8 cellular contexts compared by ENCODE assay signal in the genomic region with DNA sequence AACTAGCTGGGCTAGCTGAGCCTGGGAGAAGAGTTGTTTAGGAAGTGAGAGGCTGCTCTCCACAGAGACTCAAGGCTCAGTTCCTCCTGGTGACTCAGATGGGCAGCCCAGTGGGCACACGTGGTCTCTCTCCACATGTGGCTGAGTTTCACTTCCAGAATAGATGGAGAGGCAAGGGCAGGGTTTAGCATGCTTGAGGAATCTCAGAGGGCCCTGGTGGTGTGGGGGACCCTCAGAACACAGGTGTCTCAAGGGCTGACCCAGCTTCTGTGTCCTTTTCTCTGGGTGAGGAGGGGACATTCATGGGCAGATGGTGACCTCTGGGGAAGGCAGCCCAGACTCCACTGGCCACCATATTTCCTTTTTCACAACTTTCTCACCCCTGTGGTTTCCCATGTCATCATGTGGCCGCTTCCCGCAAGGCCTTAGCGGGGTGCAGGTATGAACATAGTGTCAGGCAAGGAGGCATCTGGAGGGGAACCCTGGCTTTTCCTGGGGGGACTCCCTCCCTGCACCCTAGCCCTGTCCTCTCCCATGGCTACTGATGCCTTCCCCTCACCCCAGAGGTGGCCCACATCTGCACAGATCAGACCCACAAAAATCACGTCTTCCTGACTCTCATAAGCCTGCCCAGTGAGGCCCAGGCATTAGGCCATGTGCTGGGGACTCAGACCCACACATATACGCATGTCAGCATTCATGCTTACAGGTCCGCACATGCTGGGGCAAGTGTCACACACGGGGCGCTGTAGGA. TPM values are rescaled to one million over a fixed set of nuclear protein-coding genes. Genes with fewer than 3 reads are reported as not detected.
DNase-seq lines count a peak whose midpoint lies in the region; ATAC-seq lines count a peak whose summit lies in the region.

No MANE protein-coding gene starts in this region.

- POLR2A ChIA-PET in CD8-positive, alpha-beta memory T cell (lab: Charles Lee), result no interaction called here

- 52 to 64% methylated on average over 9 of the region's 9 CpGs for WGBS in esophagus, 2 donors

- H3K27ac Mint-ChIP-seq in CD8-positive, alpha-beta memory T cell, result peak overlapping the region in 3 of 8 donors; percentile 38 to 73 (median 70)

- H3K4me3 Mint-ChIP-seq in CD8-positive, alpha-beta memory T cell, result peak overlapping the region in 1 of 7 donors; percentile 55

- CTCF ChIA-PET in CD8-positive, alpha-beta memory T cell (lab: Charles Lee), result interaction anchor here (2.0 kb wide), 1 partner anchor 138 kb away, joined by 8 read pairs; no protein-coding TSS in a partner anchor

- H3K9me3 Mint-ChIP-seq in CD8-positive, alpha-beta memory T cell, result no peaks in the 10 kb centered on the region

- H3K4me3 ChIP-seq in esophagus (ENCODE audit: low read depth in 1 of 2, low read length in 2 of 2), result no peak overlapping the region
- no peak overlapping the region for H3K4me3 ChIP-seq in CD8-positive, alpha-beta memory T cell (ENCODE audit: low read length)

- H3K36me3 Mint-ChIP-seq in CD8-positive, alpha-beta memory T cell, result peaks cover 0 to 10% (median 0%) of the 10 kb centered on the region in 3 donors

- no peaks in the 10 kb centered on the region for H3K27me3 ChIP-seq in esophagus (ENCODE audit: control insufficient read depth in 1 of 2, insufficient read depth in 2 of 2, low read length in 2 of 2)
- H3K27me3 ChIP-seq in CD8-positive, alpha-beta memory T cell (ENCODE audit: insufficient read depth, low read length, poor library complexity, severe bottlenecking), result no peaks in the 10 kb centered on the region

- H3K27ac ChIP-seq in esophagus (ENCODE audit: low read depth in 2 of 2, low read length in 1 of 2), result peak overlapping the region; percentile 75 to 86
- no peak overlapping the region for H3K27ac ChIP-seq in CD8-positive, alpha-beta memory T cell (ENCODE audit: low read depth, low read length)

- DNase-seq in GF-D8 (lab: John Stamatoyannopoulos, UW), result peak; percentile 76
- peak; percentile 44 for DNase-seq in M059J (ENCODE audit: low read depth)
- DNase-seq in CD8-positive, alpha-beta memory T cell, result no peak
- no peak for DNase-seq in NCI-H526 (lab: John Stamatoyannopoulos, UW)
- DNase-seq in HuH-7.5 (ENCODE audit: low spot score), result no peak
- no peak for DNase-seq in mesenteric fat pad (ENCODE audit: low spot score)

- H3K36me3 ChIP-seq in esophagus (ENCODE audit: control insufficient read depth in 2 of 2, insufficient read depth in 2 of 2, low read length in 1 of 2), result peaks cover 16 to 40% of the 10 kb centered on the region in 2 donors
- no peaks in the 10 kb centered on the region for H3K36me3 ChIP-seq in CD8-positive, alpha-beta memory T cell (ENCODE audit: insufficient read depth, low read length)

- peak; percentile 41 for ATAC-seq in GM21529 (IDR thresholded peaks at IDR 0.05; ENCODE audit: unreplicated experiment)

- peaks cover 0 to 35% of the 10 kb centered on the region in 2 donors for H3K4me1 ChIP-seq in esophagus (ENCODE audit: control insufficient read depth in 2 of 2, insufficient read depth in 2 of 2, low read length in 1 of 2)
- H3K4me1 ChIP-seq in CD8-positive, alpha-beta memory T cell (ENCODE audit: insufficient read depth, low read length), result peaks cover 14% of the 10 kb centered on the region

- H3K27me3 Mint-ChIP-seq in CD8-positive, alpha-beta memory T cell, result peaks cover 5% of the 10 kb centered on the region in 2 donors

- no peaks in the 10 kb centered on the region for H3K9me3 ChIP-seq in esophagus (ENCODE audit: control insufficient read depth in 2 of 2, insufficient read depth in 1 of 2, low read depth in 1 of 2, low read length in 1 of 2)
- no peaks in the 10 kb centered on the region for H3K9me3 ChIP-seq in CD8-positive, alpha-beta memory T cell (ENCODE audit: low read length)

- H3K4me1 Mint-ChIP-seq in CD8-positive, alpha-beta memory T cell, result peaks cover 23 to 38% (median 25%) of the 10 kb centered on the region in 3 donors

RNA-seq across cellular contexts. Expression of gene GRN, which starts 3.3 kb away (rescaled TPM):
- 284 and 317 TPM in 2 replicates for total RNA-seq in M059J (2014; rRNA removed; shearing (Covaris generic))
- 100 to 1,000 TPM; 211 to 370 TPM for polyA plus RNA-seq in esophagus
- total RNA-seq in CD8-positive, alpha-beta memory T cell, result 10 to 100 TPM; 48.7 to 50.3 TPM
- polyA plus RNA-seq in CD8-positive, alpha-beta memory T cell, result 56.4 TPM
- 278 TPM for total RNA-seq in mesenteric fat pad

RNA-seq across cellular contexts. Expression of gene FAM171A2, which starts 15.2 kb away (rescaled TPM):
- 1.4 and 5.2 TPM in 2 replicates for total RNA-seq in M059J (2014; rRNA removed; shearing (Covaris generic))
- 1 to 10 TPM; 1.2 to 2.2 TPM for polyA plus RNA-seq in esophagus
- total RNA-seq in CD8-positive, alpha-beta memory T cell, result under 1 TPM; 0.33 to 0.35 TPM
- polyA plus RNA-seq in CD8-positive, alpha-beta memory T cell, result 0.28 TPM
- total RNA-seq in mesenteric fat pad, result 3.0 TPM

RNA-seq across cellular contexts. Expression of gene SLC25A39, which starts 23.8 kb away (rescaled TPM):
- 111 and 138 TPM in 2 replicates for total RNA-seq in M059J (2014; rRNA removed; shearing (Covaris generic))
- polyA plus RNA-seq in esophagus, result 100 to 1,000 TPM; 132 to 138 TPM
- total RNA-seq in CD8-positive, alpha-beta memory T cell, result 100 to 1,000 TPM; 159 to 174 TPM
- 133 TPM for polyA plus RNA-seq in CD8-positive, alpha-beta memory T cell
- 60.0 TPM for total RNA-seq in mesenteric fat pad

RNA-seq across cellular contexts. Expression of gene RUNDC3A, which starts 40.0 kb away (rescaled TPM):
- 0.12 TPM in 1 of 2 replicates, not detected in the other for total RNA-seq in M059J (2014; rRNA removed; shearing (Covaris generic))
- polyA plus RNA-seq in esophagus, result under 1 TPM; 0.77 to 0.88 TPM
- total RNA-seq in CD8-positive, alpha-beta memory T cell, result not detected
- polyA plus RNA-seq in CD8-positive, alpha-beta memory T cell, result not detected
- 0.13 TPM for total RNA-seq in mesenteric fat pad

RNA-seq across cellular contexts. Expression of gene ITGA2B, which starts 41.0 kb away (rescaled TPM):
- 0.07 and 0.25 TPM in 2 replicates for total RNA-seq in M059J (2014; rRNA removed; shearing (Covaris generic))
- polyA plus RNA-seq in esophagus, result under 1 TPM; 0.27 to 0.84 TPM
- under 1 TPM in 1 of 2 experiments, not detected in 1; 0.31 TPM for total RNA-seq in CD8-positive, alpha-beta memory T cell
- 0.12 TPM for polyA plus RNA-seq in CD8-positive, alpha-beta memory T cell
- total RNA-seq in mesenteric fat pad, result 1.4 TPM

Comparison
In these comparisons a context has a peak if more than half of its experiments do, and no peak if none do; other contexts are left out.
1. DNase-seq: peak in GF-D8 (single experiment) and M059J (single experiment); none in CD8-positive, alpha-beta memory T cell (0 of 5), NCI-H526 (0 of 2), HuH-7.5 (single experiment) and mesenteric fat pad (single experiment).